ENCODE assay signal across 9 cellular contexts in genomic region chr17:5283531-5284315, GRCh38. TPM values are rescaled to one million over a fixed set of nuclear protein-coding genes. Genes with fewer than 3 reads are reported as not detected.
DNase-seq lines count a peak whose midpoint lies in the region; ATAC-seq and TF ChIP-seq lines count a peak whose summit lies in the region.
"Had no signal": no experiment of that assay in that cellular context is flagged by ENCODE, and none has a peak within 500 bp of the region (broad histone marks: within the 10 kb centered on the region; RNA-seq: fewer than 3 reads in every experiment).

No MANE protein-coding gene starts in this region.

- peak overlapping the region; percentile 96 for H3K27ac Mint-ChIP-seq in activated T-cell treated with anti-CD3 and anti-CD28 coated beads, Interleukin-2, amount 50 U/mL, for 72 hours
- peak overlapping the region; percentile 86 for H3K27ac Mint-ChIP-seq in activated CD4-positive, alpha-beta memory T cell treated with anti-CD3 and anti-CD28 coated beads for 36 hours

- H3K36me3 ChIP-seq in testis (ENCODE audit: low read depth, missing control alignments) = no peaks in the 10 kb centered on the region

- no peak for TF ChIP-seq POLR2A in testis (IDR thresholded peaks at IDR 0.05)

- DNase-seq in activated T-cell treated with anti-CD3 and anti-CD28 coated beads, Interleukin-2, amount 50 U/mL, for 72 hours = no peak
- no peak for DNase-seq in activated T-cell treated with anti-CD3 and anti-CD28 coated beads, Interleukin-2, amount 50 U/mL, for 1 hour
- DNase-seq in activated CD4-positive, alpha-beta memory T cell treated with anti-CD3 and anti-CD28 coated beads for 36 hours = no peak
- no peak for DNase-seq in testis
- DNase-seq in NCI-H2107 treated with DMSO at 0.1 percent for 48 hours (lab: John Stamatoyannopoulos, UW; ENCODE audit: unreplicated experiment) = no peak
- DNase-seq in COR-L47 (lab: John Stamatoyannopoulos, UW) = no peak
- no peak for DNase-seq in mucosa of gallbladder (ENCODE audit: low spot score)

- H3K4me1 Mint-ChIP-seq in activated T-cell treated with anti-CD3 and anti-CD28 coated beads, Interleukin-2, amount 50 U/mL, for 72 hours (ENCODE audit: low read depth) = peaks cover 43% of the 10 kb centered on the region
- peaks cover 42% of the 10 kb centered on the region for H3K4me1 Mint-ChIP-seq in activated CD4-positive, alpha-beta memory T cell treated with anti-CD3 and anti-CD28 coated beads for 36 hours (ENCODE audit: low read depth)

- no peak for ATAC-seq in activated T-cell treated with anti-CD3 and anti-CD28 coated beads, Interleukin-2, amount 50 U/mL, for 72 hours (replicated peaks in 1 of 2)

- no peak for TF ChIP-seq CTCF in testis (IDR thresholded peaks at IDR 0.05)

- H3K4me1 ChIP-seq in testis = peaks cover 15% of the 10 kb centered on the region

- CTCF ChIA-PET in activated CD4-positive, alpha-beta memory T cell treated with anti-CD3 and anti-CD28 coated beads for 36 hours (lab: Charles Lee) = interaction anchor here (0.6 to 1.3 kb wide), 7 partner anchors 21 to 155 kb away, joined by 3 to 5 read pairs (median 3); partner anchors contain the start of genes C1QBP and ZNF594

- H3K27ac ChIP-seq in testis = peak overlapping the region in 1 of 2 donors; percentile 91

- H3K4me3 Mint-ChIP-seq in activated T-cell treated with anti-CD3 and anti-CD28 coated beads, Interleukin-2, amount 50 U/mL, for 72 hours = peak overlapping the region; percentile 85 to 89
- peak overlapping the region; percentile 85 for H3K4me3 Mint-ChIP-seq in activated CD4-positive, alpha-beta memory T cell treated with anti-CD3 and anti-CD28 coated beads for 36 hours

- peaks cover 0 to 5% of the 10 kb centered on the region in 2 donors for H3K36me3 Mint-ChIP-seq in activated T-cell treated with anti-CD3 and anti-CD28 coated beads, Interleukin-2, amount 50 U/mL, for 72 hours (ENCODE audit: insufficient read depth in 2 of 2)
- peaks cover 16% of the 10 kb centered on the region for H3K36me3 Mint-ChIP-seq in activated CD4-positive, alpha-beta memory T cell treated with anti-CD3 and anti-CD28 coated beads for 36 hours

- POLR2A ChIA-PET in activated CD4-positive, alpha-beta memory T cell treated with anti-CD3 and anti-CD28 coated beads for 36 hours (lab: Charles Lee) = interaction anchor here (0.6 to 1.5 kb wide), 6 partner anchors 11 to 487 kb away, joined by 3 to 12 read pairs (median 4); partner anchors contain the start of gene C1QBP

- no peaks in the 10 kb centered on the region for H3K9me3 Mint-ChIP-seq in activated T-cell treated with anti-CD3 and anti-CD28 coated beads, Interleukin-2, amount 50 U/mL, for 72 hours
- H3K9me3 Mint-ChIP-seq in activated CD4-positive, alpha-beta memory T cell treated with anti-CD3 and anti-CD28 coated beads for 36 hours = no peaks in the 10 kb centered on the region

- H3K9me3 ChIP-seq in iPS-18c (ENCODE audit: control insufficient read depth, insufficient read depth, low read length) (no peaks in the 10 kb centered on the region), testis (no peaks in the 10 kb centered on the region)

- H3K27me3 ChIP-seq in testis = no peaks in the 10 kb centered on the region
- H3K27me3 ChIP-seq: foreskin keratinocyte had no signal

- no peaks in the 10 kb centered on the region for H3K27me3 Mint-ChIP-seq in activated T-cell treated with anti-CD3 and anti-CD28 coated beads, Interleukin-2, amount 50 U/mL, for 72 hours (ENCODE audit: low read depth)
- no peaks in the 10 kb centered on the region for H3K27me3 Mint-ChIP-seq in activated CD4-positive, alpha-beta memory T cell treated with anti-CD3 and anti-CD28 coated beads for 36 hours

- intact Hi-C loops in activated CD4-positive, alpha-beta memory T cell treated with anti-CD3 and anti-CD28 coated beads for 36 hours (cut with micrococcal nuclease) = no loop called here
- intact Hi-C loops in testis (cut with DNase I; ENCODE audit: low total_unique reads) = no loop called here

- WGBS in testis, 2 donors = 24 to 30% methylated on average over 6 of the region's 6 CpGs

- H3K4me3 ChIP-seq in iPS-18c (ENCODE audit: insufficient read depth, low read depth, low read length) (peak overlapping the region; percentile 76), testis (peak overlapping the region; percentile 77 to 90)

RNA-seq across cellular contexts. Expression of gene RABEP1, which starts 1.6 kb away (rescaled TPM):
- total RNA-seq in activated T-cell treated with anti-CD3 and anti-CD28 coated beads, Interleukin-2, amount 50 U/mL, for 72 hours = 10 to 100 TPM; 39.1 to 43.2 TPM
- 10 to 100 TPM; 60.7 to 60.8 TPM for total RNA-seq in activated CD4-positive, alpha-beta memory T cell treated with anti-CD3 and anti-CD28 coated beads for 36 hours
- 10 to 100 TPM; 33.1 to 47.4 TPM for total RNA-seq in testis
- polyA plus RNA-seq in testis (ENCODE audit: insufficient read depth, low read depth, low replicate concordance) = 23.2 TPM
- total RNA-seq in mucosa of gallbladder = 35.9 TPM

RNA-seq across cellular contexts. Expression of gene SCIMP, which starts 49.1 kb away (rescaled TPM):
- total RNA-seq in activated T-cell treated with anti-CD3 and anti-CD28 coated beads, Interleukin-2, amount 50 U/mL, for 72 hours = not detected
- not detected for total RNA-seq in activated CD4-positive, alpha-beta memory T cell treated with anti-CD3 and anti-CD28 coated beads for 36 hours
- total RNA-seq in testis = under 1 TPM; 0.39 to 0.50 TPM
- 2.5 TPM for polyA plus RNA-seq in testis (ENCODE audit: insufficient read depth, low read depth, low replicate concordance)
- 4.9 TPM for total RNA-seq in mucosa of gallbladder
- total RNA-seq: foreskin keratinocyte had no signal
- polyA plus RNA-seq: foreskin keratinocyte had no signal
